ENCODE assay signal across 21 cellular contexts in genomic region chr17:50615818-50616217, GRCh38. TPM values are rescaled to one million over a fixed set of nuclear protein-coding genes. Genes with fewer than 3 reads are reported as not detected.
DNase-seq lines count a peak whose midpoint lies in the region; ATAC-seq, FAIRE-seq and TF ChIP-seq lines count a peak whose summit lies in the region.
"Had no signal": no experiment of that assay in that cellular context is flagged by ENCODE, and none has a peak within 500 bp of the region (broad histone marks: within the 10 kb centered on the region; RNA-seq: fewer than 3 reads in every experiment).

No MANE protein-coding gene starts in this region.

- peak; percentile 89 for FAIRE-seq in HTR-8/SVneo (lab: Jason Lieb, UNC)
- peak; percentile 90 for FAIRE-seq in bronchial epithelial cell (lab: Jason Lieb, UNC)
- FAIRE-seq: GM12892 had no signal

- peaks cover 43% of the 10 kb centered on the region for H3K4me1 Mint-ChIP-seq in nephron

- H3K27ac Mint-ChIP-seq in nephron, result peak overlapping the region in 2 of 3 experiments; percentile 17 to 33
- H3K27ac Mint-ChIP-seq: CD4-positive, CD25-positive, alpha-beta regulatory T cell; GM23338 had no signal

- H3K4me3 Mint-ChIP-seq in nephron, result peak overlapping the region in 1 of 3 experiments; percentile 19
- H3K4me3 Mint-ChIP-seq: CD4-positive, CD25-positive, alpha-beta regulatory T cell; GM23338; H9 had no signal

- TF ChIP-seq CTCF in bronchial epithelial cell (IDR thresholded peaks at IDR 0.05; ENCODE audit: insufficient read depth, low read length, severe bottlenecking) (no peak), nephron (IDR thresholded peaks at IDR 0.05; ENCODE audit: unreplicated experiment in 3 of 3) (no peak)

- no peaks in the 10 kb centered on the region for H3K9me3 Mint-ChIP-seq in nephron
- H3K9me3 Mint-ChIP-seq: CD4-positive, CD25-positive, alpha-beta regulatory T cell; GM23338; H9 had no signal

- peaks cover 22% of the 10 kb centered on the region for H3K36me3 Mint-ChIP-seq in nephron (ENCODE audit: low read depth)
- H3K36me3 Mint-ChIP-seq: CD4-positive, CD25-positive, alpha-beta regulatory T cell had no signal

- H3K27me3 ChIP-seq in bronchial epithelial cell (ENCODE audit: control insufficient read depth, insufficient read depth, low read length), result no peaks in the 10 kb centered on the region
- H3K27me3 ChIP-seq: BLaER1 treated with 17β-estradiol and CSF1 and Interleukin-3, amounts not matched to agents 10 nM and 100 nM had no signal

- H3K36me3 ChIP-seq in bronchial epithelial cell (ENCODE audit: control insufficient read depth, insufficient read depth, low read length), result no peaks in the 10 kb centered on the region
- H3K36me3 ChIP-seq: BLaER1 treated with 17β-estradiol and CSF1 and Interleukin-3, amounts not matched to agents 10 nM and 100 nM had no signal

- H3K4me3 ChIP-seq in bronchial epithelial cell (ENCODE audit: low read depth, low read length), result no peak overlapping the region
- H3K4me3 ChIP-seq: BLaER1 treated with 17β-estradiol and CSF1 and Interleukin-3, amounts not matched to agents 10 nM and 100 nM; GM23338 had no signal

- DNase-seq in EH (ENCODE audit: low read depth) (peak; percentile 27), HTR-8/SVneo (ENCODE audit: insufficient read length, low spot score) (no peak), bronchial epithelial cell (ENCODE audit: low read depth) (peak; percentile 46), NCI-H510A (lab: John Stamatoyannopoulos, UW) (no peak)
- DNase-seq in activated T-cell treated with anti-CD3 and anti-CD28 coated beads, Interleukin-2, amount 50 U/mL, for 1 hour, result no peak
- DNase-seq: 8988T; ACHN; Calu3; CD4-positive, CD25-positive, alpha-beta regulatory T cell; DMS 273 treated with DMSO at 0.1 percent for 48 hours; DMS79; EL; GDM1; H9; KBM-7 had no signal

- H3K27me3 Mint-ChIP-seq in nephron (ENCODE audit: low read depth), result peaks cover 4% of the 10 kb centered on the region

- no peak for ATAC-seq in HG02678 (IDR thresholded peaks at IDR 0.05; ENCODE audit: unreplicated experiment)
- ATAC-seq in GM19324 (IDR thresholded peaks at IDR 0.05; ENCODE audit: low FRiP score, unreplicated experiment), result no peak
- ATAC-seq: GM23338 had no signal

RNA-seq across cellular contexts. Expression of gene ABCC3, which starts 18.9 kb away (rescaled TPM):
- 17.0 and 33.2 TPM in 2 replicates for total RNA-seq in bronchial epithelial cell
- total RNA-seq: GM23338 had no signal

RNA-seq across cellular contexts. Expression of gene CACNA1G, which starts 55.3 kb away (rescaled TPM):
- not detected in 2 replicates for total RNA-seq in bronchial epithelial cell
- total RNA-seq: Calu3 had no signal

Comparison
In these comparisons a context has a peak if more than half of its experiments do, and no peak if none do; other contexts are left out.
1. DNase-seq: peak in EH (single experiment) and bronchial epithelial cell (single experiment); none in HTR-8/SVneo (single experiment), activated T-cell treated with anti-CD3 and anti-CD28 coated beads, Interleukin-2, amount 50 U/mL, for 1 hour (single experiment) and NCI-H510A (single experiment).